3 cellular contexts compared by ENCODE assay signal in the genomic region with DNA sequence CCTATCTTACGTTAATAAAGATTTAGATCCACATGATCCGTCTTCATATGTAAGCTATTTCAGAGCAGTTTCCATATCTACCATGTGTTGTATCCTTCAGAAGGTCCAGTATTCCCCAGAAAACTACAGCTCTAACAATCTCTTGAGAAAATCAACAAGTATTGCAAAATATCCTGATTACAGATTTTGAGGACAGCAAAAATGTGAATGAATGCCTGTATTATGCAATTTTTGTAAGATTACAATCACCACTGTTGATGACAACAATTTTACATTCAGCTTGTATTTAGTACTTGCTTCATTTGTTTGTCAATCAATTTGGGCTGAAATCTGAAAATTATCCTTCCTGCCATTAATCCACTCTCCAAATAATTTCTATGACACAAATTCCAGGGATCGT.
TF ChIP-seq lines count a peak whose summit lies in the region.

No MANE protein-coding gene starts in this region.

TF ChIP-seq in A549, 52 proteins besides CTCF, POLR2A, EP300 and RAD21:
- TF ChIP-seq HOXA7 (CRISPR knock-in tag; IDR thresholded peaks at IDR 0.05) (no peak), RNF2 (IDR thresholded peaks at IDR 0.05; ENCODE audit: borderline replicate concordance, low read depth) (0 out of 2 replicates have a peak, but pooled peaks have one; percentile 60), CBX8 (IDR thresholded peaks at IDR 0.05) (peak; percentile 68; the same call in 1 of the 2 replicates)

TF ChIP-seq in HEK293, 187 proteins besides CTCF, POLR2A, EP300 and RAD21:
- 0 out of 2 replicates have a peak, but pooled peaks have one; percentile 25 for TF ChIP-seq SCRT2 (tag by site-specific recombination; IDR thresholded peaks at IDR 0.05)
- TF ChIP-seq YY1 (tag by site-specific recombination; IDR thresholded peaks at IDR 0.05) = no peak
TF ChIP-seq in HEK293: peak in this region for 1.

TF ChIP-seq in K562, 482 proteins besides CTCF, POLR2A, EP300 and RAD21:
- TF ChIP-seq CEBPB (tag; IDR thresholded peaks at IDR 0.05) (peak; percentile 55; the same call in 1 of the 2 replicates), PCBP2 (IDR thresholded peaks at IDR 0.05; ENCODE audit: low read depth, low read length, poor library complexity, severe bottlenecking) (no peak)
